In the genomic region with DNA sequence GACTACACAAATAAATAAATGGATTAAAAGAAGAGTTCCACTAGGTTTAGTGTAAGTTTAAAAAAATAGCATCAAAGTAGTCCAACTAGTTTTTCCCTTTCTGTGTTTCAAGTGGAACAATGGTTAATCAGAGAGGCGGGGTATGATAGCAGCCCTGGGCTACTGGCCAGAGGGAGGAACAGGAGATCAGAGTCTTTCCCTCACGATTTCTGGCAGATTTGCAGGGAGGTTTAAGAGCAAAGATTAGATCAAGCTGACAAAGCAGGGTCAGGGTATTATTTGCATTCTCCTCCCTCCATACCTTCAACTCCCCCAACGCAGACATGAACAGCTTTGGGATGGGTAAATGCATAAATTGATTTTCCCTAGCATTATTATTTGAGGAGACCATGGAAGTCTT, we compare ENCODE assay signal across 10 cellular contexts.
DNase-seq lines count a peak whose midpoint lies in the region; ATAC-seq and TF ChIP-seq lines count a peak whose summit lies in the region.
"Had no signal": no experiment of that assay in that cellular context is flagged by ENCODE, and none has a peak within 500 bp of the region (broad histone marks: within the 10 kb centered on the region; RNA-seq: fewer than 3 reads in every experiment).

No MANE protein-coding gene starts in this region.

- H3K9me3 ChIP-seq in smooth muscle cell (replicated peaks; ENCODE audit: low read depth) = no peaks in the 10 kb centered on the region
- H3K9me3 ChIP-seq: SJCRH30 had no signal

- no peaks in the 10 kb centered on the region for H3K36me3 ChIP-seq in smooth muscle cell (ENCODE audit: low read depth)
- H3K36me3 ChIP-seq: SJCRH30 had no signal

- H3K4me3 ChIP-seq in smooth muscle cell = no peak overlapping the region
- H3K4me3 ChIP-seq: SJCRH30 had no signal

- H3K4me2 ChIP-seq in smooth muscle cell = peak overlapping the region; percentile 66

- no peaks in the 10 kb centered on the region for H4K20me1 ChIP-seq in smooth muscle cell (ENCODE audit: low read depth)

- no peaks in the 10 kb centered on the region for H3K79me2 ChIP-seq in smooth muscle cell (ENCODE audit: low read depth)

- no peak for ATAC-seq in GM18858 (IDR thresholded peaks at IDR 0.05; ENCODE audit: unreplicated experiment)
- ATAC-seq: naive thymus-derived CD4-positive, alpha-beta T cell had no signal

- WGBS in smooth muscle cell (ENCODE audit: low lambda C conversion rate) = 29% methylated on average over 3 of the region's 3 CpGs

- H3K4me1 ChIP-seq in smooth muscle cell (ENCODE audit: low read depth) = no peaks in the 10 kb centered on the region
- H3K4me1 ChIP-seq: SJCRH30 had no signal

- no peak for TF ChIP-seq CTCF in smooth muscle cell (IDR thresholded peaks at IDR 0.05; ENCODE audit: borderline replicate concordance, insufficient read depth, poor library complexity, severe bottlenecking)

- H3K27ac ChIP-seq in smooth muscle cell (ENCODE audit: low read depth) = peak overlapping the region; percentile 63
- H3K27ac ChIP-seq: SJCRH30 had no signal

- peak overlapping the region; percentile 61 for H2AFZ ChIP-seq in smooth muscle cell (ENCODE audit: low read depth)

- peak; percentile 24 for DNase-seq in GM03348 (ENCODE audit: low spot score)
- peak; percentile 12 for DNase-seq in RPMI7951 (ENCODE audit: low read depth)
- peak; percentile 16 for DNase-seq in iPS-NIHi11 (ENCODE audit: low spot score)
- no peak for DNase-seq in smooth muscle cell (lab: John Stamatoyannopoulos, UW; ENCODE audit: unreplicated experiment)
- no peak for DNase-seq in NCI-H1694 (lab: John Stamatoyannopoulos, UW)
- DNase-seq in GF-D8 (lab: John Stamatoyannopoulos, UW) = no peak
- DNase-seq: activated CD4-positive, alpha-beta T cell treated with anti-CD3 and anti-CD28 coated beads, Interleukin-2, amount 10 ng/mL, durations not matched to agents 24 days and 14 days; naive thymus-derived CD4-positive, alpha-beta T cell; SJCRH30 had no signal

- H3K9ac ChIP-seq in smooth muscle cell (ENCODE audit: low read depth) = no peak overlapping the region

- H3F3A ChIP-seq in smooth muscle cell (ENCODE audit: low read depth) = peaks cover 3% of the 10 kb centered on the region

- no peaks in the 10 kb centered on the region for H3K27me3 ChIP-seq in smooth muscle cell (ENCODE audit: low read depth)
- H3K27me3 ChIP-seq: SJCRH30 had no signal

Comparison
In these comparisons a context has a peak if more than half of its experiments do, and no peak if none do; other contexts are left out.
1. DNase-seq: peak in GM03348 (single experiment), RPMI7951 (single experiment) and iPS-NIHi11 (single experiment); none in smooth muscle cell (single experiment), NCI-H1694 (single experiment) and GF-D8 (single experiment).